Comparison of ENCODE assay signal across 13 cellular contexts in genomic region chr11:45079075-45079444, GRCh38.
DNase-seq lines count a peak whose midpoint lies in the region; ATAC-seq, FAIRE-seq and TF ChIP-seq lines count a peak whose summit lies in the region.
"Had no signal": no experiment of that assay in that cellular context is flagged by ENCODE, and none has a peak within 500 bp of the region (broad histone marks: within the 10 kb centered on the region; RNA-seq: fewer than 3 reads in every experiment).

No MANE protein-coding gene starts in this region.

- CTCF ChIA-PET in CD4-positive, alpha-beta T cell (lab: Charles Lee): no interaction called here
- CTCF ChIA-PET in GM12878 (lab: Yijun Ruan, JAX): no interaction called here

- FAIRE-seq in GM12878 (lab: Jason Lieb, UNC): no peak

- SMC1A ChIA-PET in GM12878 (lab: Charles Lee; ENCODE audit: uncharacterized antibody, unreplicated experiment): interaction anchor here (1.1 kb wide), 1 partner anchor 134 kb away, joined by 3 read pairs; no protein-coding TSS in a partner anchor

- no peak overlapping the region for H3K9ac ChIP-seq in GM12878 (ENCODE audit: control insufficient read depth, insufficient read depth, low read length)
- H3K9ac ChIP-seq in colonic mucosa (ENCODE audit: low read depth in 2 of 2, low read length in 2 of 2): no peak overlapping the region

- no peaks in the 10 kb centered on the region for H3K27me3 Mint-ChIP-seq in CD4-positive, alpha-beta T cell
- H3K27me3 Mint-ChIP-seq in neural crest cell (ENCODE audit: low read depth): peaks cover 14% of the 10 kb centered on the region

- no peaks in the 10 kb centered on the region for H3K27me3 ChIP-seq in CD4-positive, alpha-beta T cell (ENCODE audit: control insufficient read depth, insufficient read depth, low read length)
- H3K27me3 ChIP-seq in GM12878 (replicated peaks in 1 of 2; ENCODE audit: control insufficient read depth in 2 of 2, insufficient read depth in 2 of 2, low read length in 1 of 2): peaks cover 0 to 2% of the 10 kb centered on the region in 2 experiments; a peak in 3 of 4 replicates
- H3K27me3 ChIP-seq in colonic mucosa: no peaks in the 10 kb centered on the region

- TF ChIP-seq EP300 in GM12878 (IDR thresholded peaks at IDR 0.05; ENCODE audit: borderline replicate concordance in 1 of 2, control insufficient read depth in 1 of 2, low read depth in 2 of 2, low read length in 2 of 2): no peak

- no peaks in the 10 kb centered on the region for H3K9me3 Mint-ChIP-seq in CD4-positive, alpha-beta T cell
- H3K9me3 Mint-ChIP-seq in neural crest cell: peaks cover 2% of the 10 kb centered on the region
- H3K9me3 Mint-ChIP-seq: endodermal cell, HFFc6 had no signal

- no peaks in the 10 kb centered on the region for H3K36me3 Mint-ChIP-seq in CD4-positive, alpha-beta T cell (ENCODE audit: low read depth)
- H3K36me3 Mint-ChIP-seq in neural crest cell (ENCODE audit: low read depth): no peaks in the 10 kb centered on the region

- H3K4me3 Mint-ChIP-seq in CD4-positive, alpha-beta T cell: peak overlapping the region; percentile 15
- H3K4me3 Mint-ChIP-seq in neural crest cell: no peak overlapping the region
- H3K4me3 Mint-ChIP-seq: endodermal cell, HFFc6 had no signal

- peak overlapping the region; percentile 89 for H3K27ac Mint-ChIP-seq in CD4-positive, alpha-beta T cell
- peak overlapping the region; percentile 29 for H3K27ac Mint-ChIP-seq in neural crest cell (ENCODE audit: unreplicated experiment)
- H3K27ac Mint-ChIP-seq: endodermal cell, HFFc6 had no signal

- intact Hi-C loops in CD4-positive, alpha-beta T cell (cut with DNase I, micrococcal nuclease): no loop called here
- intact Hi-C loops in GM12878 (cut with micrococcal nuclease; ENCODE audit: unreplicated experiment) (no loop called here), colonic mucosa (cut with DNase I) (no loop called here)

- H3K4me3 ChIP-seq in GM12878 (no peak overlapping the region), colonic mucosa (no peak overlapping the region)
- H3K4me3 ChIP-seq: tibial nerve had no signal

- peak overlapping the region; percentile 23; the same call in 1 of the 2 replicates for H2AFZ ChIP-seq in GM12878 (ENCODE audit: control insufficient read depth, low read depth, low read length)

- no peak overlapping the region for H3K4me2 ChIP-seq in GM12878 (ENCODE audit: control insufficient read depth, insufficient read depth)

- RAD21 ChIA-PET in GM12878 (lab: Charles Lee; ENCODE audit: unreplicated experiment): no interaction called here

- H3K36me3 ChIP-seq in GM12878 (ENCODE audit: control insufficient read depth in 2 of 2, insufficient read depth in 2 of 2, low read length in 1 of 2) (no peaks in the 10 kb centered on the region), colonic mucosa (no peaks in the 10 kb centered on the region)
- H3K36me3 ChIP-seq: tibial nerve had no signal

- ATAC-seq in CD4-positive, alpha-beta T cell (ENCODE audit: poor library complexity): no peak
- ATAC-seq in GM12878: no peak
- no peak for ATAC-seq in GM18505 (IDR thresholded peaks at IDR 0.05; ENCODE audit: unreplicated experiment)
- no peak for ATAC-seq in GM21526 (IDR thresholded peaks at IDR 0.05; ENCODE audit: low FRiP score, unreplicated experiment)

- 26% methylated on average over 4 of the region's 4 CpGs for WGBS in GM12878 (ENCODE audit: insufficient coverage, insufficient replicate concordance, low lambda C conversion rate, missing lambda C conversion rate)

- in situ Hi-C loops in KBM-7 (cut with MboI; ENCODE audit: low pct_unique_long_range_greater_than_20kb, low sequenced_read_pairs): no loop called here
- in situ Hi-C loops in GM12878 (cut with MboI): no loop called here

- no TSS peak for BruUV-seq in GM12878 (replicated peaks; lab: Mats Ljungman, UMichigan)

- no peak for DNase-seq in CD4-positive, alpha-beta T cell
- DNase-seq in KBM-7 (peak; percentile 38), GM12878 (ENCODE audit: low read depth, low spot score) (no peak), neural crest cell (ENCODE audit: low read depth, low spot score) (no peak), colonic mucosa (no peak), DMS79 (lab: John Stamatoyannopoulos, UW) (no peak)
- DNase-seq: DMS53; endodermal cell; HFFc6; stimulated activated CD4-positive, alpha-beta T cell treated with anti-CD3 and anti-CD28 coated beads, Interleukin-4, amount 100 ng/mL, for 1 hour had no signal

- no peak for TF ChIP-seq CTCF in CD4-positive, alpha-beta T cell (IDR thresholded peaks at IDR 0.05)
- TF ChIP-seq CTCF in GM12878 (IDR thresholded peaks at IDR 0.05 in 2 of 3, conservative IDR thresholded peaks at IDR 0.05 in 1 of 3; ENCODE audit: control insufficient read depth in 2 of 3, extremely low read depth in 1 of 3, insufficient read depth in 1 of 3, low read depth in 3 of 3, low read length in 3 of 3): no peak
- TF ChIP-seq CTCF in neural crest cell (conservative IDR thresholded peaks at IDR 0.05): no peak
- no peak for TF ChIP-seq CTCF in colonic mucosa (IDR thresholded peaks at IDR 0.05)

- H3K4me1 ChIP-seq in GM12878 (ENCODE audit: control insufficient read depth, insufficient read depth, low read length) (peaks cover 19% of the 10 kb centered on the region), colonic mucosa (peaks cover 4% of the 10 kb centered on the region)

- H3K27ac ChIP-seq in CD4-positive, alpha-beta T cell (ENCODE audit: low read depth, low read length): no peak overlapping the region
- H3K27ac ChIP-seq in GM12878 (ENCODE audit: control insufficient read depth, insufficient read depth): no peak overlapping the region
- no peak overlapping the region for H3K27ac ChIP-seq in colonic mucosa
- H3K27ac ChIP-seq: tibial nerve had no signal

- TF ChIP-seq POLR2A in GM12878 (IDR thresholded peaks at IDR 0.05; ENCODE audit: low read depth, low read length) (no peak), GM18505 (IDR thresholded peaks at IDR 0.05; ENCODE audit: borderline replicate concordance, extremely low read depth, insufficient read depth, insufficient read length) (no peak)

- POLR2A ChIA-PET in CD4-positive, alpha-beta T cell (lab: Charles Lee): interaction anchor here (1.1 kb wide), 1 partner anchor 129 kb away, joined by 3 read pairs; the partner anchor contains the start of gene TP53I11
- POLR2A ChIA-PET in GM12878 (lab: Charles Lee): no interaction called here

- no peaks in the 10 kb centered on the region for H3K9me3 ChIP-seq in CD4-positive, alpha-beta T cell (ENCODE audit: control insufficient read depth, low read length)
- H3K9me3 ChIP-seq in GM12878 (replicated peaks; ENCODE audit: control insufficient read depth, insufficient read depth, low read length): no peaks in the 10 kb centered on the region; the same call in 2 of the 3 replicates
- no peaks in the 10 kb centered on the region for H3K9me3 ChIP-seq in colonic mucosa
- H3K9me3 ChIP-seq: tibial nerve had no signal

- H3K4me1 Mint-ChIP-seq in CD4-positive, alpha-beta T cell (ENCODE audit: low read depth): peaks cover 60% of the 10 kb centered on the region
- H3K4me1 Mint-ChIP-seq in neural crest cell: peaks cover 29% of the 10 kb centered on the region

- no peaks in the 10 kb centered on the region for H4K20me1 ChIP-seq in GM12878 (ENCODE audit: control insufficient read depth, insufficient read depth)

- TF ChIP-seq RAD21 in GM12878 (IDR thresholded peaks at IDR 0.05; ENCODE audit: insufficient read depth, low read depth, low read length): no peak

- H3K79me2 ChIP-seq in GM12878 (ENCODE audit: control insufficient read depth, insufficient read depth, low read length): no peaks in the 10 kb centered on the region

TF ChIP-seq in GM12878, 131 proteins besides CTCF, POLR2A, EP300 and RAD21:
- TF ChIP-seq LARP7 (IDR thresholded peaks at IDR 0.05) (no peak), TCF12 (IDR thresholded peaks at IDR 0.05; ENCODE audit: low read depth, low read length) (no peak), RBBP5 (conservative IDR thresholded peaks at IDR 0.05) (no peak), ESRRA (IDR thresholded peaks at IDR 0.05; ENCODE audit: low read length) (no peak), CREM (IDR thresholded peaks at IDR 0.05; ENCODE audit: low read depth) (no peak), GATAD2B (conservative IDR thresholded peaks at IDR 0.05; ENCODE audit: low read depth) (no peak), MYB (IDR thresholded peaks at IDR 0.05; ENCODE audit: borderline replicate concordance, low read depth, low read length) (no peak), NR2C1 (IDR thresholded peaks at IDR 0.05) (no peak), KAT2A (conservative IDR thresholded peaks at IDR 0.05; ENCODE audit: control insufficient read depth, low read depth, low read length) (no peak), NFXL1 (IDR thresholded peaks at IDR 0.05; ENCODE audit: borderline replicate concordance) (no peak), TCF7 (IDR thresholded peaks at IDR 0.05; ENCODE audit: borderline replicate concordance) (no peak), ZNF622 (IDR thresholded peaks at IDR 0.05) (no peak), SIN3A (IDR thresholded peaks at IDR 0.05; ENCODE audit: low read depth, low read length) (no peak), BCL11A (IDR thresholded peaks at IDR 0.05; ENCODE audit: low read depth, low read length) (no peak), EGR1 (IDR thresholded peaks at IDR 0.05; ENCODE audit: borderline replicate concordance in 1 of 2, low read depth in 2 of 2, low read length in 2 of 2) (no peak), POU2F2 (IDR thresholded peaks at IDR 0.05; ENCODE audit: borderline replicate concordance, low read depth, low read length) (no peak), ATF7 (IDR thresholded peaks at IDR 0.05; ENCODE audit: low read depth) (no peak), PML (IDR thresholded peaks at IDR 0.05; ENCODE audit: low read length) (no peak)
